Comparison of ENCODE assay signal across 17 cellular contexts in the genomic region with DNA sequence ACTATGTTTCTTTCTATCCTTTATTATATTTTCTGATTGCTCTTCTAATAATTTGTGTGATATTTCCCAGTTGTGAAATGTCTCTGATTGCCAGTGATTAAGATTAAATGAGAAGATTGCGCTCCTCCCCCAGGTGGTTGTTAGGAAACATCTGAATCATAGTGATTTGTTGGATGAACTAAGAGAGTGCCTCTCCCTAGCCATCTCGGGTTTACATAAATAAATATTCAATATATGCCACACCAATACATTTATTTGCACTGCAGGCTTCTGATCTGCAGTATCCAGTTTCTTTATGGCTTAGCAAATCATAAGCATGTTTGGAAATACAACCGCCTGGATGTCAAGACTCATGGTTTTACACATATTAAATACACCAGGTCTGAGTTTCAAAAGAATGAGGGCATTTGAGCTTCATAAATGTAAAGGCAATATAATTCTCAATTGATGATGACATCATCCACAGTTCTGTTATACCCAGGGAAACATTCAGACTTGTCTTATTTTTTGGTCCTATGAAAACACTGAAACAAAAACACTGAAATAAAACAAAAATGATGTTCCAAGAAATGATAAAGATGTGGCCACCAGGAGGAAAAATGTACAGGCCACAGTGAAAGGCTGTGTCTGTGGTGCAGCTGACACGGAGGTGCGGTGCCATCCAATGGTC.
DNase-seq lines count a peak whose midpoint lies in the region; ATAC-seq, FAIRE-seq and TF ChIP-seq lines count a peak whose summit lies in the region.
"Had no signal": no experiment of that assay in that cellular context is flagged by ENCODE, and none has a peak within 500 bp of the region (broad histone marks: within the 10 kb centered on the region; RNA-seq: fewer than 3 reads in every experiment).

No MANE protein-coding gene starts in this region.

- no TSS peak for BruUV-seq in HepG2 (replicated peaks; lab: Mats Ljungman, UMichigan)

- POLR2A ChIA-PET in HepG2 (lab: Yijun Ruan, JAX) = no interaction called here

- H3K27me3 ChIP-seq in HepG2 (ENCODE audit: control insufficient read depth in 1 of 2, insufficient read depth in 2 of 2, low read length in 2 of 2) = no peaks in the 10 kb centered on the region
- no peaks in the 10 kb centered on the region for H3K27me3 ChIP-seq in right lobe of liver
- H3K27me3 ChIP-seq in bronchial epithelial cell (ENCODE audit: control insufficient read depth, insufficient read depth, low read length) = no peaks in the 10 kb centered on the region
- H3K27me3 ChIP-seq: BLaER1 had no signal

- TF ChIP-seq EP300 in HepG2 (IDR thresholded peaks at IDR 0.05; ENCODE audit: low read depth in 2 of 2, low read length in 2 of 2) = no peak
- no peak for TF ChIP-seq EP300 in HepG2 (CRISPR knock-in tag; IDR thresholded peaks at IDR 0.05; ENCODE audit: borderline replicate concordance)

- no peak for TF ChIP-seq POLR2A in HepG2 (IDR thresholded peaks at IDR 0.05; ENCODE audit: insufficient read depth in 1 of 2, low read depth in 2 of 2, low read length in 2 of 2)
- TF ChIP-seq POLR2A in right lobe of liver (IDR thresholded peaks at IDR 0.05) = no peak

- CTCF ChIA-PET in HepG2 (lab: Yijun Ruan, JAX; ENCODE audit: low intra/inter-chr PET ratio, low total read pairs) = no interaction called here

- DNase-seq in HepG2 (ENCODE audit: low spot score) (no peak), right lobe of liver (no peak), bronchial epithelial cell (ENCODE audit: low read depth) (peak; percentile 65), fibroblast of peridontal ligament (ENCODE audit: extremely low read depth) (peak; percentile 12), omental fat pad (ENCODE audit: low spot score) (no peak), GOT3 (lab: John Stamatoyannopoulos, UW) (no peak), NCI-H2029 treated with DMSO at 0.1 percent for 48 hours (lab: John Stamatoyannopoulos, UW) (no peak)
- DNase-seq: 8988T; AML-193; Caco-2; CD8-positive, alpha-beta memory T cell; DND-41; GDM1 had no signal

- H3K4me3 ChIP-seq in HepG2 (replicated peaks in 1 of 3; ENCODE audit: insufficient read depth in 1 of 3, low read depth in 2 of 3, low read length in 3 of 3) (no peak overlapping the region), right lobe of liver (no peak overlapping the region), bronchial epithelial cell (ENCODE audit: low read depth, low read length) (no peak overlapping the region)
- H3K4me3 ChIP-seq: BLaER1 had no signal

- no peak for FAIRE-seq in HepG2 (lab: Jason Lieb, UNC)
- FAIRE-seq in bronchial epithelial cell (lab: Jason Lieb, UNC) = no peak
- FAIRE-seq: GM12892 had no signal

- H3K4me1 ChIP-seq in HepG2 (ENCODE audit: insufficient read depth, low read length) = no peaks in the 10 kb centered on the region
- H3K4me1 ChIP-seq in right lobe of liver = no peaks in the 10 kb centered on the region
- H3K4me1 ChIP-seq: Caco-2 had no signal

- H3K79me2 ChIP-seq in HepG2 (ENCODE audit: insufficient read depth, low read length) = no peaks in the 10 kb centered on the region

- H2AFZ ChIP-seq in HepG2 (ENCODE audit: low read length) = no peak overlapping the region

- no peak for TF ChIP-seq RAD21 in HepG2 (CRISPR knock-in tag; IDR thresholded peaks at IDR 0.05)

- peaks cover 11% of the 10 kb centered on the region; the same call in 1 of the 2 replicates for H3K9me3 ChIP-seq in HepG2 (ENCODE audit: low read length)
- no peaks in the 10 kb centered on the region for H3K9me3 ChIP-seq in right lobe of liver
- H3K9me3 ChIP-seq: Caco-2 had no signal

- WGBS in HepG2 (ENCODE audit: low lambda C conversion rate) = 30% methylated on average over 5 of the region's 5 CpGs
- WGBS in right lobe of liver (ENCODE audit: insufficient coverage, low coverage, low lambda C conversion rate, missing lambda C conversion rate) = 61% methylated on average over 5 of the region's 5 CpGs

- H3K36me3 ChIP-seq in HepG2 (replicated peaks in 1 of 2; ENCODE audit: control insufficient read depth in 1 of 2, insufficient read depth in 2 of 2, low read length in 2 of 2) (no peaks in the 10 kb centered on the region), right lobe of liver (no peaks in the 10 kb centered on the region), bronchial epithelial cell (ENCODE audit: control insufficient read depth, insufficient read depth, low read length) (no peaks in the 10 kb centered on the region)
- H3K36me3 ChIP-seq: BLaER1 had no signal

- intact Hi-C loops in HepG2 (cut with micrococcal nuclease; ENCODE audit: unreplicated experiment) = no loop called here
- intact Hi-C loops in right lobe of liver (cut with DNase I) = no loop called here

- H3K27ac ChIP-seq in HepG2 (ENCODE audit: extremely low read length, insufficient read depth, low read length) = no peak overlapping the region
- no peak overlapping the region for H3K27ac ChIP-seq in right lobe of liver
- H3K27ac ChIP-seq: BLaER1 had no signal

- no peaks in the 10 kb centered on the region for H4K20me1 ChIP-seq in HepG2 (ENCODE audit: insufficient read depth, low read length)
- H4K20me1 ChIP-seq: BLaER1 had no signal

- H3K4me2 ChIP-seq in HepG2 (ENCODE audit: low read depth, low read length) = no peak overlapping the region
- H3K4me2 ChIP-seq: BLaER1 had no signal

- TF ChIP-seq CTCF in HepG2 (CRISPR knock-in tag; IDR thresholded peaks at IDR 0.05) (no peak), right lobe of liver (IDR thresholded peaks at IDR 0.05) (no peak), bronchial epithelial cell (IDR thresholded peaks at IDR 0.05; ENCODE audit: insufficient read depth, low read length, severe bottlenecking) (no peak), omental fat pad (IDR thresholded peaks at IDR 0.05) (no peak)

- no peak for ATAC-seq in HepG2
- ATAC-seq in right lobe of liver = no peak
- ATAC-seq in omental fat pad (ENCODE audit: low FRiP score) = peak; percentile 55
- ATAC-seq in GM19467 (IDR thresholded peaks at IDR 0.05; ENCODE audit: unreplicated experiment) = no peak
- ATAC-seq: HCT116 had no signal

- in situ Hi-C loops in HepG2 (cut with HindIII; ENCODE audit: extremely low pct_ligation_motif_present, low pct_unique_long_range_greater_than_20kb) = no loop called here

- H3K9ac ChIP-seq in HepG2 (ENCODE audit: insufficient read depth, low read depth, low read length) = no peak overlapping the region
- H3K9ac ChIP-seq: BLaER1 had no signal

TF ChIP-seq in HepG2, 621 proteins besides CTCF, POLR2A, EP300 and RAD21:
- peak; percentile 95 for TF ChIP-seq ATF7 (IDR thresholded peaks at IDR 0.05)
- no peak for TF ChIP-seq ATF7 (CRISPR knock-in tag; IDR thresholded peaks at IDR 0.05)
- TF ChIP-seq, protein P1, sequence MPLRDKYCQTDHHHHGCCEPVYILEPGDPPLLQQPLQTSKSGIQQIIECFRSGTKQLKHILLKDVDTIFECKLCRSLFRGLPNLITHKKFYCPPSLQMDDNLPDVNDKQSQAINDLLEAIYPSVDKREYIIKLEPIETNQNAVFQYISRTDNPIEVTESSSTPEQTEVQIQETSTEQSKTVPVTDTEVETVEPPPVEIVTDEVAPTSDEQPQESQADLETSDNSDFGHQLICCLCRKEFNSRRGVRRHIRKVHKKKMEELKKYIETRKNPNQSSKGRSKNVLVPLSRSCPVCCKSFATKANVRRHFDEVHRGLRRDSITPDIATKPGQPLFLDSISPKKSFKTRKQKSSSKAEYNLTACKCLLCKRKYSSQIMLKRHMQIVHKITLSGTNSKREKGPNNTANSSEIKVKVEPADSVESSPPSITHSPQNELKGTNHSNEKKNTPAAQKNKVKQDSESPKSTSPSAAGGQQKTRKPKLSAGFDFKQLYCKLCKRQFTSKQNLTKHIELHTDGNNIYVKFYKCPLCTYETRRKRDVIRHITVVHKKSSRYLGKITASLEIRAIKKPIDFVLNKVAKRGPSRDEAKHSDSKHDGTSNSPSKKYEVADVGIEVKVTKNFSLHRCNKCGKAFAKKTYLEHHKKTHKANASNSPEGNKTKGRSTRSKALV (CRISPR knock-in tag; IDR thresholded peaks at IDR 0.05) = no peak

Comparison
In these comparisons a context has a peak if more than half of its experiments do, and no peak if none do; other contexts are left out.
1. DNase-seq: peak in bronchial epithelial cell (single experiment) and fibroblast of peridontal ligament (single experiment); none in HepG2 (single experiment), right lobe of liver (0 of 3), omental fat pad (single experiment), GOT3 (single experiment) and NCI-H2029 treated with DMSO at 0.1 percent for 48 hours (single experiment).